Comparison of ENCODE assay signal across 26 cellular contexts in genomic region chr1:47688161-47688560, GRCh38.
A peak's percentile ranks its signal among the peaks of the same experiment; 100 is the strongest.
DNase-seq lines count a peak whose midpoint lies in the region; ATAC-seq, FAIRE-seq and TF ChIP-seq lines count a peak whose summit lies in the region.
"Had no signal": no experiment of that assay in that cellular context is flagged by ENCODE, and none has a peak within 500 bp of the region (broad histone marks: within the 10 kb centered on the region; RNA-seq: fewer than 3 reads in every experiment).

No MANE protein-coding gene starts in this region.

- no peaks in the 10 kb centered on the region for H3K27me3 Mint-ChIP-seq in brain
- H3K27me3 Mint-ChIP-seq in naive thymus-derived CD8-positive, alpha-beta T cell = peaks cover 10 to 28% (median 22%) of the 10 kb centered on the region in 5 donors

- H2BK120ac ChIP-seq in mesendoderm (ENCODE audit: low read depth, low read length) = no peak overlapping the region

- no peaks in the 10 kb centered on the region for H3K9me3 ChIP-seq in spleen
- H3K9me3 ChIP-seq: Caco-2, left lung, prostate gland had no signal

- H2BK5ac ChIP-seq in mesendoderm (ENCODE audit: low read length) = no peak overlapping the region

- no peak overlapping the region for H3K9ac ChIP-seq in mesendoderm (ENCODE audit: low read length)

- H3K4me3 ChIP-seq in H7 (ENCODE audit: insufficient read depth, low read depth, low read length) (no peak overlapping the region), mesendoderm (ENCODE audit: low read length) (no peak overlapping the region), spleen (no peak overlapping the region)
- H3K4me3 ChIP-seq: left lung, prostate gland had no signal

- no peak overlapping the region for H2BK15ac ChIP-seq in mesendoderm (replicated peaks; ENCODE audit: low read depth)

- ATAC-seq in naive thymus-derived CD8-positive, alpha-beta T cell = no peak
- ATAC-seq: esophagus mucosa, left lung had no signal

- DNase-seq in H7 = peak; percentile 62
- DNase-seq in mesendoderm = no peak
- peak; percentile 38 for DNase-seq in spleen
- DNase-seq in middle frontal gyrus (ENCODE audit: extremely low spot score, low spot score) = no peak
- no peak for DNase-seq in H54 (ENCODE audit: insufficient read length, low spot score)
- DNase-seq in naive thymus-derived CD8-positive, alpha-beta T cell = no peak
- DNase-seq in DMS79 treated with DMSO at 0.1 percent for 48 hours (lab: John Stamatoyannopoulos, UW) = no peak
- DNase-seq: activated CD4-positive, alpha-beta T cell treated with anti-CD3 and anti-CD28 coated beads, Interleukin-2, amount 50 U/mL, for 48 hours; activated CD4-positive, CD25-positive, alpha-beta regulatory T cell; activated gamma-delta T cell treated with Interleukin-2 at 50 U/mL for 16 hours; Caco-2; DND-41; effector memory CD4-positive, alpha-beta T cell; foreskin melanocyte; HCEC 1CT; hippocampal formation; immature natural killer cell; left lung; NCI-H1092; NCI-H187 treated with DMSO at 0.1 percent for 48 hours; NCI-H748 treated with DMSO at 0.1 percent for 48 hours; SW 1271 had no signal

- H3K9me3 Mint-ChIP-seq in brain = peaks cover 0 to 11% (median 0%) of the 10 kb centered on the region in 5 experiments
- peaks cover 0 to 2% (median 0%) of the 10 kb centered on the region in 9 donors for H3K9me3 Mint-ChIP-seq in naive thymus-derived CD8-positive, alpha-beta T cell
- H3K9me3 Mint-ChIP-seq: immature natural killer cell, neural crest cell had no signal

- H3K4me1 ChIP-seq in mesendoderm (ENCODE audit: control insufficient read depth, low read depth, low read length) (peaks cover 14% of the 10 kb centered on the region), spleen (no peaks in the 10 kb centered on the region)
- H3K4me1 ChIP-seq: left lung had no signal

- TF ChIP-seq CTCF in brain (conservative IDR thresholded peaks at IDR 0.05) (no peak), spleen (IDR thresholded peaks at IDR 0.05 in 8 of 11, conservative IDR thresholded peaks at IDR 0.05 in 3 of 11) (no peak)

- H3K4me3 Mint-ChIP-seq in brain = peak overlapping the region in 1 of 5 experiments; percentile 28
- no peak overlapping the region for H3K4me3 Mint-ChIP-seq in naive thymus-derived CD8-positive, alpha-beta T cell
- H3K4me3 Mint-ChIP-seq: immature natural killer cell, neural crest cell had no signal

- H3K27me3 ChIP-seq in H7 (ENCODE audit: control insufficient read depth, insufficient read depth, low read length) (no peaks in the 10 kb centered on the region), mesendoderm (ENCODE audit: insufficient read depth, low read length, poor library complexity) (no peaks in the 10 kb centered on the region), spleen (replicated peaks in 1 of 7) (peaks cover 0 to 37% (median 6%) of the 10 kb centered on the region in 7 donors)

- no peak overlapping the region for H3K23ac ChIP-seq in mesendoderm (ENCODE audit: low read length)

- H3K4me2 ChIP-seq in mesendoderm (ENCODE audit: low read length) = no peak overlapping the region

- H3K27ac ChIP-seq in mesendoderm (ENCODE audit: low read depth, low read length) (peak overlapping the region; percentile 26), spleen (no peak overlapping the region)
- H3K27ac ChIP-seq: left lung, prostate gland had no signal

- TF ChIP-seq POLR2A in spleen (IDR thresholded peaks at IDR 0.05) = no peak
- TF ChIP-seq POLR2A in H54 (IDR thresholded peaks at IDR 0.05; ENCODE audit: low read depth, low read length) = no peak

- POLR2A ChIA-PET in naive thymus-derived CD8-positive, alpha-beta T cell (lab: Charles Lee) = no interaction called here

- H3K79me1 ChIP-seq in mesendoderm (ENCODE audit: low read length) = no peaks in the 10 kb centered on the region

- no peaks in the 10 kb centered on the region for H3K36me3 Mint-ChIP-seq in brain
- H3K36me3 Mint-ChIP-seq in naive thymus-derived CD8-positive, alpha-beta T cell = no peaks in the 10 kb centered on the region
- H3K36me3 Mint-ChIP-seq: immature natural killer cell had no signal

- peaks cover 64% of the 10 kb centered on the region for H3K4me1 Mint-ChIP-seq in brain
- H3K4me1 Mint-ChIP-seq in naive thymus-derived CD8-positive, alpha-beta T cell = peaks cover 0 to 1% (median 0%) of the 10 kb centered on the region in 4 donors
- H3K4me1 Mint-ChIP-seq: immature natural killer cell had no signal

- no peak overlapping the region for H4K5ac ChIP-seq in mesendoderm (ENCODE audit: low read length)

- intact Hi-C loops in spleen (cut with DNase I; ENCODE audit: low total_unique reads) = no loop called here

- peak overlapping the region; percentile 43 for H3K18ac ChIP-seq in mesendoderm (ENCODE audit: low read length)

- FAIRE-seq in H54 (lab: Jason Lieb, UNC) = no peak

- H3K36me3 ChIP-seq in H7 (replicated peaks; ENCODE audit: control insufficient read depth, insufficient read depth, low read length) (no peaks in the 10 kb centered on the region), mesendoderm (ENCODE audit: control insufficient read depth, insufficient read depth, low read length) (no peaks in the 10 kb centered on the region), spleen (no peaks in the 10 kb centered on the region)
- H3K36me3 ChIP-seq: left lung, prostate gland had no signal

- no CpG with 5 or more reads among the region's 15 CpGs for WGBS in mesendoderm (ENCODE audit: extremely low coverage, insufficient coverage, low lambda C conversion rate)
- 43 to 60% (median 48%) methylated on average over 8 to 15 of the region's 15 CpGs for WGBS in spleen, 5 donors

- peak overlapping the region; percentile 63 for H3K4ac ChIP-seq in mesendoderm (ENCODE audit: low read depth, low read length)

- H3K27ac Mint-ChIP-seq in brain = peak overlapping the region in 3 of 5 experiments; percentile 75 to 90 (median 84)
- no peak overlapping the region for H3K27ac Mint-ChIP-seq in naive thymus-derived CD8-positive, alpha-beta T cell
- H3K27ac Mint-ChIP-seq: immature natural killer cell had no signal

- peak overlapping the region; percentile 19 for H3K56ac ChIP-seq in mesendoderm (ENCODE audit: low read length)

- peak overlapping the region; percentile 59 for H4K8ac ChIP-seq in mesendoderm (ENCODE audit: low read depth, low read length)

- no peak overlapping the region for H2AK5ac ChIP-seq in mesendoderm (ENCODE audit: low read length)

- H3K79me2 ChIP-seq in mesendoderm (ENCODE audit: control insufficient read depth, insufficient read depth, low read length) = no peaks in the 10 kb centered on the region

Comparison
In these comparisons a context has a peak if more than half of its experiments do, and no peak if none do; other contexts are left out.
1. DNase-seq: peak in H7 (single experiment) and spleen (single experiment); none in mesendoderm (single experiment), middle frontal gyrus (single experiment), H54 (single experiment), naive thymus-derived CD8-positive, alpha-beta T cell (0 of 10) and DMS79 treated with DMSO at 0.1 percent for 48 hours (single experiment).
2. H3K27ac Mint-ChIP-seq: peak in brain (3 of 5); none in naive thymus-derived CD8-positive, alpha-beta T cell (0 of 10).